In the genomic region with DNA sequence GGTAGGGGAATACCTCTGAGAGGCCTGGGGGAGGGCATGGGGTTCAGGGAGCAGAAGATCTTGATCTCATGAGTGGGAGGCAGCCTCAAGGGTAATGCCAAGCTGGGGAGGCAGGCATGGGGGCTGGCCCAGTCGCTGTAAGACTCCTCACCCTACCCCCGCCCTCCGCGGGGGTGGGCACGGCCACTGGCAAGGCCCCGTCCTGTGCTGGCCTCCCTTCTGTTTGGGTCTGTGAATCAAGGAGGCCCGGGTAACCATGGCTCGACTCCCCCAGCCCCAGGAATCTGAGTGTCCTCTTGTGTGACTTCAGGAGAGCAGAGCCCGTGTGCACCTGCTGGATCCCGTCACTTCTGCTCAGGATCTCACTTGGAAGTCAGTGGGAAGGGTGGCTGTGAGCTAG, we compare ENCODE assay signal across 24 cellular contexts.
A peak's percentile ranks its signal among the peaks of the same experiment; 100 is the strongest.
DNase-seq lines count a peak whose midpoint lies in the region; ATAC-seq and TF ChIP-seq lines count a peak whose summit lies in the region.
"Had no signal": no experiment of that assay in that cellular context is flagged by ENCODE, and none has a peak within 500 bp of the region (broad histone marks: within the 10 kb centered on the region; RNA-seq: fewer than 3 reads in every experiment).

No MANE protein-coding gene starts in this region.

- peak overlapping the region; percentile 75; the same call in 1 of the 2 replicates for H3K27ac ChIP-seq in VCaP
- no peak overlapping the region for H3K27ac ChIP-seq in endodermal cell (ENCODE audit: low read depth, low read length)
- H3K27ac ChIP-seq: BLaER1 had no signal

- TF ChIP-seq CTCF in VCaP (conservative IDR thresholded peaks at IDR 0.05) = no peak
- no peak for TF ChIP-seq CTCF in endodermal cell (conservative IDR thresholded peaks at IDR 0.05)

- H3K4me1 ChIP-seq in endodermal cell (ENCODE audit: control insufficient read depth, insufficient read depth, low read length) = no peaks in the 10 kb centered on the region
- H3K4me1 ChIP-seq: BE2C, BLaER1 had no signal

- no peaks in the 10 kb centered on the region for H3K36me3 ChIP-seq in endodermal cell (ENCODE audit: control insufficient read depth, insufficient read depth, low read length)
- H3K36me3 ChIP-seq: BE2C, BLaER1 had no signal

- H3K27me3 ChIP-seq in endodermal cell (ENCODE audit: control insufficient read depth, insufficient read depth, low read length, poor library complexity, severe bottlenecking) = peaks cover 10% of the 10 kb centered on the region
- H3K27me3 ChIP-seq: BE2C, BLaER1 had no signal

- no peaks in the 10 kb centered on the region for H3K4me1 Mint-ChIP-seq in endodermal cell
- H3K4me1 Mint-ChIP-seq in stimulated activated memory B cell treated with anti-CD40 and anti-IgM and Interleukin-4, amounts not matched to agents 10 μg/mL and 1 μg/mL and 100 μg/mL, for 72 hours = no peaks in the 10 kb centered on the region
- H3K4me1 Mint-ChIP-seq: CD14-positive monocyte; CD4-positive, alpha-beta memory T cell; CD4-positive, CD25-positive, alpha-beta regulatory T cell; CD8-positive, alpha-beta memory T cell had no signal

- H3K9me3 ChIP-seq in endodermal cell (ENCODE audit: control insufficient read depth, low read length) = no peaks in the 10 kb centered on the region
- H3K9me3 ChIP-seq: BE2C, BLaER1 had no signal

- no peak overlapping the region for H3K4me3 ChIP-seq in endodermal cell (ENCODE audit: low read length)
- H3K4me3 ChIP-seq: BLaER1, GM12878 had no signal

- H3K27me3 Mint-ChIP-seq in endodermal cell (ENCODE audit: insufficient read depth) = peaks cover 3% of the 10 kb centered on the region
- H3K27me3 Mint-ChIP-seq in stimulated activated memory B cell treated with anti-CD40 and anti-IgM and Interleukin-4, amounts not matched to agents 10 μg/mL and 1 μg/mL and 100 μg/mL, for 72 hours = no peaks in the 10 kb centered on the region
- H3K27me3 Mint-ChIP-seq: CD4-positive, CD25-positive, alpha-beta regulatory T cell had no signal

- no peak overlapping the region for H3K9ac ChIP-seq in endodermal cell (ENCODE audit: extremely low read depth, low read length, poor library complexity, severe bottlenecking)
- H3K9ac ChIP-seq: BLaER1 had no signal

- ATAC-seq in Right ventricle myocardium inferior = no peak
- no peak for ATAC-seq in stimulated activated memory B cell treated with anti-CD40 and anti-IgM and Interleukin-4, amounts not matched to agents 10 μg/mL and 1 μg/mL and 100 μg/mL, for 72 hours
- ATAC-seq: GM12878 had no signal

- H3K27ac Mint-ChIP-seq in endodermal cell = no peak overlapping the region
- H3K27ac Mint-ChIP-seq in stimulated activated memory B cell treated with anti-CD40 and anti-IgM and Interleukin-4, amounts not matched to agents 10 μg/mL and 1 μg/mL and 100 μg/mL, for 72 hours = no peak overlapping the region
- H3K27ac Mint-ChIP-seq: CD4-positive, alpha-beta memory T cell; CD4-positive, CD25-positive, alpha-beta regulatory T cell; CD8-positive, alpha-beta memory T cell had no signal

- no peaks in the 10 kb centered on the region for H3K9me3 Mint-ChIP-seq in endodermal cell
- no peaks in the 10 kb centered on the region for H3K9me3 Mint-ChIP-seq in stimulated activated memory B cell treated with anti-CD40 and anti-IgM and Interleukin-4, amounts not matched to agents 10 μg/mL and 1 μg/mL and 100 μg/mL, for 72 hours

- no peaks in the 10 kb centered on the region for H3K36me3 Mint-ChIP-seq in endodermal cell (ENCODE audit: low read depth)
- no peaks in the 10 kb centered on the region for H3K36me3 Mint-ChIP-seq in stimulated activated memory B cell treated with anti-CD40 and anti-IgM and Interleukin-4, amounts not matched to agents 10 μg/mL and 1 μg/mL and 100 μg/mL, for 72 hours
- H3K36me3 Mint-ChIP-seq: CD14-positive monocyte; CD4-positive, alpha-beta memory T cell; CD4-positive, CD25-positive, alpha-beta regulatory T cell; CD8-positive, alpha-beta memory T cell had no signal

- intact Hi-C loops in Right ventricle myocardium inferior (cut with DNase I) = loop anchor here (10.0 kb wide), 1 partner anchor 1102 kb away; no protein-coding TSS in a partner anchor

- WGBS in endodermal cell (ENCODE audit: insufficient coverage in 1 of 2, insufficient read length in 1 of 2), 2 experiments = 87 to 98% methylated on average over 7 to 10 of the region's 10 CpGs

- DNase-seq in endodermal cell (peak; percentile 30), mesenteric fat pad (ENCODE audit: low spot score) (peak; percentile 74), NCI-H345 (lab: John Stamatoyannopoulos, UW) (no peak), Right ventricle myocardium inferior (ENCODE audit: missing footprints) (no peak)
- DNase-seq: 8988T; ACHN; BE2C; C1 segment of cervical spinal cord; CD4-positive, alpha-beta memory T cell; CD4-positive, CD25-positive, alpha-beta regulatory T cell; CD8-positive, alpha-beta memory T cell; COR-L47; DMS 273 treated with DMSO at 0.1 percent for 48 hours; DMS153; DMS53; DMS79; DND-41; EL; GDM1 had no signal

- H3K4me3 Mint-ChIP-seq in endodermal cell = no peak overlapping the region
- no peak overlapping the region for H3K4me3 Mint-ChIP-seq in stimulated activated memory B cell treated with anti-CD40 and anti-IgM and Interleukin-4, amounts not matched to agents 10 μg/mL and 1 μg/mL and 100 μg/mL, for 72 hours
- H3K4me3 Mint-ChIP-seq: CD4-positive, alpha-beta memory T cell; CD4-positive, CD25-positive, alpha-beta regulatory T cell; CD8-positive, alpha-beta memory T cell had no signal

Comparison
In these comparisons a context has a peak if more than half of its experiments do, and no peak if none do; other contexts are left out.
1. DNase-seq: peak in endodermal cell (single experiment) and mesenteric fat pad (single experiment); none in NCI-H345 (single experiment) and Right ventricle myocardium inferior (single experiment).